Comparison of ENCODE assay signal across 13 cellular contexts in genomic region chrX:120195786-120196185, GRCh38. TPM values are rescaled to one million over a fixed set of nuclear protein-coding genes. Genes with fewer than 3 reads are reported as not detected.
A peak's percentile ranks its signal among the peaks of the same experiment; 100 is the strongest.
DNase-seq lines count a peak whose midpoint lies in the region; ATAC-seq, FAIRE-seq and TF ChIP-seq lines count a peak whose summit lies in the region.
"Not testable (repeated sequence)": the region's sequence is repeated elsewhere in the genome, so short reads cannot be mapped to it uniquely, and the experiment has no call there.
"Had no signal": no experiment of that assay in that cellular context is flagged by ENCODE, and none has a peak within 500 bp of the region (broad histone marks: within the 10 kb centered on the region; RNA-seq: fewer than 3 reads in every experiment).

No MANE protein-coding gene starts in this region.

- H3K9me3 ChIP-seq in A549, left lung: not testable (repeated sequence)

- not testable (repeated sequence) for H3K27ac ChIP-seq in A549, left lung

- POLR2A ChIA-PET in A549 (lab: Yijun Ruan, JAX), result not testable (repeated sequence)

- not testable (repeated sequence) for ATAC-seq in A549
- ATAC-seq in Right ventricle myocardium superior (ENCODE audit: poor library complexity) (peak; percentile 75), left lung (peak; percentile 22)

- DNase-seq in A549 (ENCODE audit: low read depth in 1 of 2, low spot score in 1 of 2); GM12891 (ENCODE audit: insufficient read length, low spot score); Right ventricle myocardium superior; left lung: not testable (repeated sequence)

- not testable (repeated sequence) for TF ChIP-seq EP300 in A549 (IDR thresholded peaks at IDR 0.05)

- no CpG with 5 or more reads among the region's 6 CpGs for WGBS in A549 (ENCODE audit: missing lambda C conversion rate)

- intact Hi-C loops in Right ventricle myocardium superior (cut with DNase I); left lung (cut with DNase I): not testable (repeated sequence)

- TF ChIP-seq POLR2A in A549 (IDR thresholded peaks at IDR 0.05; ENCODE audit: low read length); GM12891 (IDR thresholded peaks at IDR 0.05; ENCODE audit: low read depth, low read length): not testable (repeated sequence)

- not testable (repeated sequence) for H3K4me2 ChIP-seq in A549

- TF ChIP-seq RAD21 in A549 (conservative IDR thresholded peaks at IDR 0.05 in 1 of 2, IDR thresholded peaks at IDR 0.05 in 1 of 2), result not testable (repeated sequence)

- CTCF ChIA-PET in A549 (lab: Yijun Ruan, JAX), result not testable (repeated sequence)

- FAIRE-seq in A549 (lab: Jason Lieb, UNC) (peak; percentile 100), GM12891 (lab: Jason Lieb, UNC) (peak; percentile 85), colon (lab: Jason Lieb, UNC) (peak; percentile 97), islet of Langerhans (lab: Jason Lieb, UNC) (peak; percentile 100)

- H3K36me3 ChIP-seq in left lung, result not testable (repeated sequence)

- not testable (repeated sequence) for H3K4me3 ChIP-seq in A549, left lung

- not testable (repeated sequence) for TF ChIP-seq CTCF in A549 (IDR thresholded peaks at IDR 0.05); left lung (IDR thresholded peaks at IDR 0.05)

- not testable (repeated sequence) for H3K4me1 ChIP-seq in A549, left lung

- not testable (repeated sequence) for H3K27me3 ChIP-seq in left lung

RNA-seq across cellular contexts. Expression of gene RHOXF2, which starts 37.4 kb away (rescaled TPM):
- polyA plus RNA-seq in A549 (2011; rRNA removed) (not detected in 2 replicates), A549 (2017; fragmentation: RNase III; extraction: RNeasy Plus Mini Kit Qiagen cat#74134 plus additional on column Dnase treatment) (not detected in 3 replicates)
- polyA plus RNA-seq in A549 (2012; cell fraction: cytosol; rRNA removed), result not detected in 2 replicates
- not detected in 2 replicates for polyA plus RNA-seq in A549 (2012; cell fraction: nucleus; rRNA removed)
- not detected in 2 replicates for polyA minus RNA-seq in A549 (2011; rRNA and poly(A)+ RNA removed)
- polyA plus RNA-seq in GM12891 (2012; ENCODE audit: low read depth, missing spikeins), result not detected
- total RNA-seq in Right ventricle myocardium superior (not detected), left lung (not detected)
- total RNA-seq: A172; A673; CD4-positive, alpha-beta memory T cell; CD4-positive, CD25-positive, alpha-beta regulatory T cell; CD8-positive, alpha-beta memory T cell had no signal
- polyA plus RNA-seq: AG04450; CD14-positive monocyte; CD8-positive, alpha-beta memory T cell had no signal

RNA-seq across cellular contexts. Expression of gene ZBTB33, which starts 54.8 kb away (rescaled TPM):
- polyA plus RNA-seq in A549 (2011; rRNA removed), result 12.3 and 15.6 TPM in 2 replicates
- polyA plus RNA-seq in A549 (2012; cell fraction: cytosol; rRNA removed), result 1.5 and 1.7 TPM in 2 replicates
- polyA plus RNA-seq in A549 (2012; cell fraction: nucleus; rRNA removed), result 0.86 and 1.7 TPM in 2 replicates
- 12.8 to 14.6 TPM (median 14.3 TPM) in 3 replicates for polyA plus RNA-seq in A549 (2017; fragmentation: RNase III; extraction: RNeasy Plus Mini Kit Qiagen cat#74134 plus additional on column Dnase treatment)
- polyA minus RNA-seq in A549 (2011; rRNA and poly(A)+ RNA removed), result 10.2 and 10.4 TPM in 2 replicates
- polyA plus RNA-seq in GM12891 (2012; ENCODE audit: low read depth, missing spikeins), result 8.4 TPM
- 6.6 TPM for total RNA-seq in Right ventricle myocardium superior
- total RNA-seq in left lung, result 10 to 100 TPM; 15.2 to 15.8 TPM
